22 cellular contexts compared by ENCODE assay signal in genomic region chr11:112856591-112856990, GRCh38.
"Had no signal": no experiment of that assay in that cellular context is flagged by ENCODE, and none has a peak within 500 bp of the region (broad histone marks: within the 10 kb centered on the region; RNA-seq: fewer than 3 reads in every experiment).

No MANE protein-coding gene starts in this region.

- H3K9me3 ChIP-seq: gastrocnemius medialis, neutrophil, right lobe of liver had no signal

- H3K4me1 Mint-ChIP-seq: naive thymus-derived CD8-positive, alpha-beta T cell; stimulated activated memory B cell treated with anti-CD40 and anti-IgM and Interleukin-4, amounts not matched to agents 10 μg/mL and 1 μg/mL and 100 μg/mL, for 72 hours had no signal

- DNase-seq: effector CD8-positive, alpha-beta T cell; gastrocnemius medialis; heart right ventricle; hypothalamus; kidney glomerular epithelial cell; mucosa of descending colon; naive thymus-derived CD8-positive, alpha-beta T cell; psoas muscle; retina; right lobe of liver; spleen; stimulated activated CD4-positive, alpha-beta T cell treated with anti-CD3 and anti-CD28 coated beads, Interleukin-15, amount 100 ng/mL, for 24 hours; stimulated activated CD4-positive, alpha-beta T cell treated with anti-CD3 and anti-CD28 coated beads, Interleukin-1b, Interleukin-23, amount 100 ng/mL, for 48 hours; stimulated activated CD4-positive, alpha-beta T cell treated with anti-CD3 and anti-CD28 coated beads, Interleukin-4, amount 100 ng/mL, for 24 hours; tibial artery; upper lobe of left lung; uterus had no signal

- H3K4me1 ChIP-seq: psoas muscle, right lobe of liver, spleen, tibial artery, upper lobe of left lung, uterus had no signal

- H3K4me3 ChIP-seq: gastrocnemius medialis, heart right ventricle, mucosa of descending colon, psoas muscle, right lobe of liver, spleen, tibial artery, upper lobe of left lung, uterus had no signal

- FAIRE-seq: islet of Langerhans had no signal

- ATAC-seq: gastrocnemius medialis; heart right ventricle; left lobe of liver; mucosa of descending colon; naive thymus-derived CD8-positive, alpha-beta T cell; psoas muscle; right lobe of liver; stimulated activated memory B cell treated with anti-CD40 and anti-IgM and Interleukin-4, amounts not matched to agents 10 μg/mL and 1 μg/mL and 100 μg/mL, for 72 hours had no signal

- H3K4me3 Mint-ChIP-seq: stimulated activated memory B cell treated with anti-CD40 and anti-IgM and Interleukin-4, amounts not matched to agents 10 μg/mL and 1 μg/mL and 100 μg/mL, for 72 hours; stimulated activated naive CD8-positive, alpha-beta T cell treated with anti-CD3 and anti-CD28 coated beads, Interleukin-15, Interleukin-2, amounts not matched to agents 100 ng/mL and 50 ng/mL, for 24 hours had no signal

- H3K36me3 ChIP-seq: gastrocnemius medialis, heart right ventricle, neutrophil, right lobe of liver, spleen, tibial artery, upper lobe of left lung, uterus had no signal

- H3K36me3 Mint-ChIP-seq: naive thymus-derived CD8-positive, alpha-beta T cell; stimulated activated memory B cell treated with anti-CD40 and anti-IgM and Interleukin-4, amounts not matched to agents 10 μg/mL and 1 μg/mL and 100 μg/mL, for 72 hours had no signal

- H3K27ac Mint-ChIP-seq: naive thymus-derived CD8-positive, alpha-beta T cell; stimulated activated memory B cell treated with anti-CD40 and anti-IgM and Interleukin-4, amounts not matched to agents 10 μg/mL and 1 μg/mL and 100 μg/mL, for 72 hours; stimulated activated naive CD8-positive, alpha-beta T cell treated with anti-CD3 and anti-CD28 coated beads, Interleukin-15, Interleukin-2, amounts not matched to agents 100 ng/mL and 50 ng/mL, for 24 hours had no signal

- H3K27me3 ChIP-seq: gastrocnemius medialis, heart right ventricle, neutrophil, right lobe of liver, upper lobe of left lung, uterus had no signal

- H3K27ac ChIP-seq: gastrocnemius medialis, heart right ventricle, neutrophil, psoas muscle, right lobe of liver, spleen, tibial artery, upper lobe of left lung, uterus had no signal
